8 cellular contexts compared by ENCODE assay signal in genomic region chr4:304987-305680, GRCh38.
DNase-seq lines count a peak whose midpoint lies in the region; ATAC-seq, FAIRE-seq and TF ChIP-seq lines count a peak whose summit lies in the region.

TSS of gene ZNF732 (minus strand) at chr4:305474. CDS start at chr4:305310, 164 bp downstream.

- FAIRE-seq in G401.6 (lab: Jason Lieb, UNC) = peak; percentile 95

- ATAC-seq in GM19324 (IDR thresholded peaks at IDR 0.05; ENCODE audit: low FRiP score, unreplicated experiment) (no peak), GM21576 (IDR thresholded peaks at IDR 0.05; ENCODE audit: unreplicated experiment) (no peak)

- TF ChIP-seq CTCF in retinal pigment epithelial cell (conservative IDR thresholded peaks at IDR 0.05; ENCODE audit: low read depth, low read length) = no peak

- DNase-seq in astrocyte of the hippocampus (ENCODE audit: low read depth, low spot score) = peak; percentile 77
- peak; percentile 95 for DNase-seq in iPS DF 4.7 (ENCODE audit: extremely low read depth, low spot score)
- DNase-seq in retinal pigment epithelial cell (ENCODE audit: low read depth) = peak; percentile 81
- DNase-seq in stimulated activated CD4-positive, alpha-beta T cell treated with anti-CD3 and anti-CD28 coated beads, Interleukin-4, amount 100 ng/mL, for 1 hour = no peak
- no peak for DNase-seq in foreskin melanocyte

- H3K4me3 ChIP-seq in retinal pigment epithelial cell (ENCODE audit: low read length) = peak within 1 kb of the TSS; percentile 81

Comparison
In these comparisons a context has a peak if more than half of its experiments do, and no peak if none do; other contexts are left out.
1. DNase-seq: peak in astrocyte of the hippocampus (single experiment), iPS DF 4.7 (single experiment) and retinal pigment epithelial cell (single experiment); none in stimulated activated CD4-positive, alpha-beta T cell treated with anti-CD3 and anti-CD28 coated beads, Interleukin-4, amount 100 ng/mL, for 1 hour (single experiment) and foreskin melanocyte (single experiment).